In genomic region chr16:30793508-30794069, GRCh38 we compare ENCODE assay signal across 2 cellular contexts.
TF ChIP-seq lines count a peak whose summit lies in the region.

No MANE protein-coding gene starts in this region.

TF ChIP-seq in HEK293, 187 proteins besides CTCF, POLR2A, EP300 and RAD21:
- TF ChIP-seq ZNF155 (tag by site-specific recombination; IDR thresholded peaks at IDR 0.05) (no peak), SCRT1 (tag by site-specific recombination; IDR thresholded peaks at IDR 0.05; ENCODE audit: borderline replicate concordance) (peak; percentile 68; the same call in 1 of the 2 replicates), PRDM6 (tag by site-specific recombination; IDR thresholded peaks at IDR 0.05) (no peak), SCRT2 (tag by site-specific recombination; IDR thresholded peaks at IDR 0.05) (peak; percentile 85), SETDB1 (IDR thresholded peaks at IDR 0.05; ENCODE audit: insufficient read length, low read length) (no peak), ZFP3 (tag by site-specific recombination; IDR thresholded peaks at IDR 0.05; ENCODE audit: low read depth) (no peak)

TF ChIP-seq in HepG2, 621 proteins besides CTCF, POLR2A, EP300 and RAD21:
- TF ChIP-seq ZMYM3 (CRISPR knock-in tag; IDR thresholded peaks at IDR 0.05) (0 out of 2 replicates have a peak, but pooled peaks have one; percentile 8), RXRB (CRISPR knock-in tag; IDR thresholded peaks at IDR 0.05; ENCODE audit: borderline replicate concordance) (peak; percentile 52; the same call in 1 of the 2 replicates), ZNF333 (CRISPR knock-in tag; IDR thresholded peaks at IDR 0.05; ENCODE audit: borderline replicate concordance) (no peak), ZNF687 (CRISPR knock-in tag; IDR thresholded peaks at IDR 0.05) (peak; percentile 28), ZNF12 (CRISPR knock-in tag; IDR thresholded peaks at IDR 0.05) (no peak), HNF1B (CRISPR knock-in tag; IDR thresholded peaks at IDR 0.05) (0 out of 2 replicates have a peak, but pooled peaks have one; percentile 28), FOXC1 (CRISPR knock-in tag; IDR thresholded peaks at IDR 0.05; ENCODE audit: borderline replicate concordance) (peak; percentile 39; the same call in 1 of the 2 replicates), ZNF501 (CRISPR knock-in tag; IDR thresholded peaks at IDR 0.05) (peak; percentile 38; the same call in 1 of the 2 replicates), ZSCAN29 (CRISPR knock-in tag; conservative IDR thresholded peaks at IDR 0.05) (no peak), KLF6 (CRISPR knock-in tag; IDR thresholded peaks at IDR 0.05) (no peak), CENPBD1 (CRISPR knock-in tag; IDR thresholded peaks at IDR 0.05; ENCODE audit: borderline replicate concordance, low read depth) (no peak), HNF4A (CRISPR knock-in tag; IDR thresholded peaks at IDR 0.05) (no peak), ATF7 (IDR thresholded peaks at IDR 0.05) (no peak), ATF7 (CRISPR knock-in tag; IDR thresholded peaks at IDR 0.05) (no peak), ZNF567 (CRISPR knock-in tag; IDR thresholded peaks at IDR 0.05; ENCODE audit: borderline replicate concordance) (no peak), ADNP (CRISPR knock-in tag; IDR thresholded peaks at IDR 0.05) (no peak), STAG1 (CRISPR knock-in tag; IDR thresholded peaks at IDR 0.05) (peak; percentile 40; the same call in 1 of the 2 replicates), ZNF891 (CRISPR knock-in tag; IDR thresholded peaks at IDR 0.05) (0 out of 2 replicates have a peak, but pooled peaks have one; percentile 69)
- TF ChIP-seq, protein P1, sequence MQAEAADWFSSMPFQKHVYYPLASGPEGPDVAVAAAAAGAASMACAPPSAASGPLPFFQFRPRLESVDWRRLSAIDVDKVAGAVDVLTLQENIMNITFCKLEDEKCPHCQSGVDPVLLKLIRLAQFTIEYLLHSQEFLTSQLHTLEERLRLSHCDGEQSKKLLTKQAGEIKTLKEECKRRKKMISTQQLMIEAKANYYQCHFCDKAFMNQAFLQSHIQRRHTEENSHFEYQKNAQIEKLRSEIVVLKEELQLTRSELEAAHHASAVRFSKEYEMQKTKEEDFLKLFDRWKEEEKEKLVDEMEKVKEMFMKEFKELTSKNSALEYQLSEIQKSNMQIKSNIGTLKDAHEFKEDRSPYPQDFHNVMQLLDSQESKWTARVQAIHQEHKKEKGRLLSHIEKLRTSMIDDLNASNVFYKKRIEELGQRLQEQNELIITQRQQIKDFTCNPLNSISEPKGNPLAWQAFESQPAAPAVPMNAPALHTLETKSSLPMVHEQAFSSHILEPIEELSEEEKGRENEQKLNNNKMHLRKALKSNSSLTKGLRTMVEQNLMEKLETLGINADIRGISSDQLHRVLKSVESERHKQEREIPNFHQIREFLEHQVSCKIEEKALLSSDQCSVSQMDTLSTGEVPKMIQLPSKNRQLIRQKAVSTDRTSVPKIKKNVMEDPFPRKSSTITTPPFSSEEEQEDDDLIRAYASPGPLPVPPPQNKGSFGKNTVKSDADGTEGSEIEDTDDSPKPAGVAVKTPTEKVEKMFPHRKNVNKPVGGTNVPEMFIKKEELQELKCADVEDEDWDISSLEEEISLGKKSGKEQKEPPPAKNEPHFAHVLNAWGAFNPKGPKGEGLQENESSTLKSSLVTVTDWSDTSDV (CRISPR knock-in tag; IDR thresholded peaks at IDR 0.05) = 0 out of 2 replicates have a peak, but pooled peaks have one; percentile 46
- TF ChIP-seq, protein P2, sequence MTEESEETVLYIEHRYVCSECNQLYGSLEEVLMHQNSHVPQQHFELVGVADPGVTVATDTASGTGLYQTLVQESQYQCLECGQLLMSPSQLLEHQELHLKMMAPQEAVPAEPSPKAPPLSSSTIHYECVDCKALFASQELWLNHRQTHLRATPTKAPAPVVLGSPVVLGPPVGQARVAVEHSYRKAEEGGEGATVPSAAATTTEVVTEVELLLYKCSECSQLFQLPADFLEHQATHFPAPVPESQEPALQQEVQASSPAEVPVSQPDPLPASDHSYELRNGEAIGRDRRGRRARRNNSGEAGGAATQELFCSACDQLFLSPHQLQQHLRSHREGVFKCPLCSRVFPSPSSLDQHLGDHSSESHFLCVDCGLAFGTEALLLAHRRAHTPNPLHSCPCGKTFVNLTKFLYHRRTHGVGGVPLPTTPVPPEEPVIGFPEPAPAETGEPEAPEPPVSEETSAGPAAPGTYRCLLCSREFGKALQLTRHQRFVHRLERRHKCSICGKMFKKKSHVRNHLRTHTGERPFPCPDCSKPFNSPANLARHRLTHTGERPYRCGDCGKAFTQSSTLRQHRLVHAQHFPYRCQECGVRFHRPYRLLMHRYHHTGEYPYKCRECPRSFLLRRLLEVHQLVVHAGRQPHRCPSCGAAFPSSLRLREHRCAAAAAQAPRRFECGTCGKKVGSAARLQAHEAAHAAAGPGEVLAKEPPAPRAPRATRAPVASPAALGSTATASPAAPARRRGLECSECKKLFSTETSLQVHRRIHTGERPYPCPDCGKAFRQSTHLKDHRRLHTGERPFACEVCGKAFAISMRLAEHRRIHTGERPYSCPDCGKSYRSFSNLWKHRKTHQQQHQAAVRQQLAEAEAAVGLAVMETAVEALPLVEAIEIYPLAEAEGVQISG (CRISPR knock-in tag; IDR thresholded peaks at IDR 0.05) = peak; percentile 42; the same call in 1 of the 2 replicates
- TF ChIP-seq, protein P3, sequence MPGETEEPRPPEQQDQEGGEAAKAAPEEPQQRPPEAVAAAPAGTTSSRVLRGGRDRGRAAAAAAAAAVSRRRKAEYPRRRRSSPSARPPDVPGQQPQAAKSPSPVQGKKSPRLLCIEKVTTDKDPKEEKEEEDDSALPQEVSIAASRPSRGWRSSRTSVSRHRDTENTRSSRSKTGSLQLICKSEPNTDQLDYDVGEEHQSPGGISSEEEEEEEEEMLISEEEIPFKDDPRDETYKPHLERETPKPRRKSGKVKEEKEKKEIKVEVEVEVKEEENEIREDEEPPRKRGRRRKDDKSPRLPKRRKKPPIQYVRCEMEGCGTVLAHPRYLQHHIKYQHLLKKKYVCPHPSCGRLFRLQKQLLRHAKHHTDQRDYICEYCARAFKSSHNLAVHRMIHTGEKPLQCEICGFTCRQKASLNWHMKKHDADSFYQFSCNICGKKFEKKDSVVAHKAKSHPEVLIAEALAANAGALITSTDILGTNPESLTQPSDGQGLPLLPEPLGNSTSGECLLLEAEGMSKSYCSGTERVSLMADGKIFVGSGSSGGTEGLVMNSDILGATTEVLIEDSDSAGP (CRISPR knock-in tag; IDR thresholded peaks at IDR 0.05; ENCODE audit: borderline replicate concordance) = 0 out of 2 replicates have a peak, but pooled peaks have one; percentile 23
- TF ChIP-seq, protein P4, sequence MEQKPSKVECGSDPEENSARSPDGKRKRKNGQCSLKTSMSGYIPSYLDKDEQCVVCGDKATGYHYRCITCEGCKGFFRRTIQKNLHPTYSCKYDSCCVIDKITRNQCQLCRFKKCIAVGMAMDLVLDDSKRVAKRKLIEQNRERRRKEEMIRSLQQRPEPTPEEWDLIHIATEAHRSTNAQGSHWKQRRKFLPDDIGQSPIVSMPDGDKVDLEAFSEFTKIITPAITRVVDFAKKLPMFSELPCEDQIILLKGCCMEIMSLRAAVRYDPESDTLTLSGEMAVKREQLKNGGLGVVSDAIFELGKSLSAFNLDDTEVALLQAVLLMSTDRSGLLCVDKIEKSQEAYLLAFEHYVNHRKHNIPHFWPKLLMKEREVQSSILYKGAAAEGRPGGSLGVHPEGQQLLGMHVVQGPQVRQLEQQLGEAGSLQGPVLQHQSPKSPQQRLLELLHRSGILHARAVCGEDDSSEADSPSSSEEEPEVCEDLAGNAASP (CRISPR knock-in tag; IDR thresholded peaks at IDR 0.05; ENCODE audit: borderline replicate concordance) = peak; percentile 61; the same call in 1 of the 2 replicates
